ENCODE assay signal across 1 cellular context in the genomic region with DNA sequence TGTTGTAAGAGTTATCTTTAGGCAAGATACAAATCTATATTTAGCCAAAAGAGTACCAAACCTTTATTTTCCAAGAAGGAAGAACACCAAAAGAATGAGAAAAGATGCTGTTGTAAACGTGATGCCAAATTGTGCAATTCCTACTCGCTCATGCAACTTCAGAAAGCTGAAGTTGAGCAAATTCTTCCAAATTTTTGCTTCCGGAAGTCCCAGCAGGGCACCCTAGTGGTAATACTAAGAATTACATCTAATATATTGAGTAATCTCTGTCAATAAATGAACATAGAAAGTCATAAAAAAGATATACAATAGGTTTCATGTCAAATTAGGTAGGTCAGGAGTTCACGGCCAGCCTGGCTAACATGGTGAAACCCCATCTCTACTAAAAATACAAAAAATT.
TF ChIP-seq lines count a peak whose summit lies in the region.

No MANE protein-coding gene starts in this region.

TF ChIP-seq in GM12878, 131 proteins besides CTCF, POLR2A, EP300 and RAD21:
- no peak for TF ChIP-seq NFXL1 (IDR thresholded peaks at IDR 0.05; ENCODE audit: borderline replicate concordance)
